1 cellular context compared by ENCODE assay signal in genomic region chrX:130120746-130121504, GRCh38.
TF ChIP-seq lines count a peak whose summit lies in the region.

No MANE protein-coding gene starts in this region.

TF ChIP-seq in HEK293, 187 proteins besides CTCF, POLR2A, EP300 and RAD21 (continued from another document and continues in another):
- TF ChIP-seq ZNF473 (tag by site-specific recombination; IDR thresholded peaks at IDR 0.05) (no peak), SCRT1 (tag by site-specific recombination; IDR thresholded peaks at IDR 0.05; ENCODE audit: borderline replicate concordance) (no peak), AEBP2 (tag by site-specific recombination; IDR thresholded peaks at IDR 0.05; ENCODE audit: borderline replicate concordance) (no peak), ZNF211 (tag by site-specific recombination; IDR thresholded peaks at IDR 0.05; ENCODE audit: low read depth) (no peak), ZNF146 (tag by site-specific recombination; IDR thresholded peaks at IDR 0.05) (no peak), ZNF175 (tag by site-specific recombination; IDR thresholded peaks at IDR 0.05) (no peak), ZNF292 (tag by site-specific recombination; IDR thresholded peaks at IDR 0.05; ENCODE audit: borderline replicate concordance, low read depth) (no peak), ZNF24 (tag by site-specific recombination; IDR thresholded peaks at IDR 0.05) (no peak), ZNF623 (tag by site-specific recombination; IDR thresholded peaks at IDR 0.05) (no peak), ZNF777 (tag by site-specific recombination; IDR thresholded peaks at IDR 0.05; ENCODE audit: borderline replicate concordance) (no peak), GLIS2 (tag by site-specific recombination; IDR thresholded peaks at IDR 0.05) (peak; percentile 42), ZNF423 (tag by site-specific recombination; IDR thresholded peaks at IDR 0.05) (no peak), REPIN1 (tag by site-specific recombination; IDR thresholded peaks at IDR 0.05; ENCODE audit: low read depth) (no peak), ZNF302 (tag by site-specific recombination; IDR thresholded peaks at IDR 0.05; ENCODE audit: low read depth) (no peak), ZNF132 (tag by site-specific recombination; IDR thresholded peaks at IDR 0.05; ENCODE audit: borderline replicate concordance) (no peak), GLIS1 (tag by site-specific recombination; IDR thresholded peaks at IDR 0.05) (peak; percentile 42; the same call in 1 of the 2 replicates), ZNF394 (tag by site-specific recombination; IDR thresholded peaks at IDR 0.05; ENCODE audit: borderline replicate concordance) (peak; percentile 46; the same call in 1 of the 2 replicates), ZNF776 (tag by site-specific recombination; IDR thresholded peaks at IDR 0.05; ENCODE audit: borderline replicate concordance) (no peak), ZNF184 (tag by site-specific recombination; IDR thresholded peaks at IDR 0.05) (no peak), ZNF785 (tag by site-specific recombination; IDR thresholded peaks at IDR 0.05) (no peak), MEIS1 (CRISPR knock-in tag; IDR thresholded peaks at IDR 0.05; ENCODE audit: borderline replicate concordance) (no peak), BCL11B (tag by site-specific recombination; IDR thresholded peaks at IDR 0.05; ENCODE audit: low read depth) (no peak), ZNF561 (tag by site-specific recombination; IDR thresholded peaks at IDR 0.05; ENCODE audit: borderline replicate concordance) (0 out of 2 replicates have a peak, but pooled peaks have one; percentile 33), ZNF2 (tag by site-specific recombination; IDR thresholded peaks at IDR 0.05) (peak; percentile 60; the same call in 1 of the 2 replicates), ZNF843 (tag by site-specific recombination; IDR thresholded peaks at IDR 0.05) (no peak), ZNF600 (tag by site-specific recombination; IDR thresholded peaks at IDR 0.05) (peak; percentile 40; the same call in 1 of the 2 replicates), HOXA7 (CRISPR knock-in tag; IDR thresholded peaks at IDR 0.05; ENCODE audit: borderline replicate concordance) (no peak), ZNF324 (tag by site-specific recombination; IDR thresholded peaks at IDR 0.05) (no peak), ZNF140 (tag by site-specific recombination; IDR thresholded peaks at IDR 0.05) (no peak), KLF8 (tag by site-specific recombination; IDR thresholded peaks at IDR 0.05) (0 out of 2 replicates have a peak, but pooled peaks have one; percentile 28), ZNF426 (tag by site-specific recombination; IDR thresholded peaks at IDR 0.05) (no peak), SALL2 (tag by site-specific recombination; IDR thresholded peaks at IDR 0.05; ENCODE audit: borderline replicate concordance) (no peak), ZNF214 (tag by site-specific recombination; IDR thresholded peaks at IDR 0.05; ENCODE audit: borderline replicate concordance) (no peak), ZNF266 (tag by site-specific recombination; IDR thresholded peaks at IDR 0.05; ENCODE audit: low read depth) (no peak), ZFP69B (tag by site-specific recombination; IDR thresholded peaks at IDR 0.05) (no peak), ZEB2 (tag by site-specific recombination; IDR thresholded peaks at IDR 0.05) (no peak), ZNF837 (tag by site-specific recombination; IDR thresholded peaks at IDR 0.05) (no peak), HIC1 (tag by site-specific recombination; IDR thresholded peaks at IDR 0.05) (no peak), ZNF155 (tag by site-specific recombination; IDR thresholded peaks at IDR 0.05) (no peak), OSR2 (tag by site-specific recombination; IDR thresholded peaks at IDR 0.05) (peak; percentile 22; the same call in 1 of the 2 replicates), KLF9 (tag by site-specific recombination; IDR thresholded peaks at IDR 0.05; ENCODE audit: low read depth) (no peak), ZNF350 (tag by site-specific recombination; IDR thresholded peaks at IDR 0.05) (no peak), PRDM1 (tag by site-specific recombination; IDR thresholded peaks at IDR 0.05) (peak; percentile 79), ZNF621 (tag by site-specific recombination; IDR thresholded peaks at IDR 0.05) (no peak), ZBTB11 (tag by site-specific recombination; conservative IDR thresholded peaks at IDR 0.05; ENCODE audit: low read depth) (peak; percentile 28; the same call in 1 of the 2 replicates)
- TF ChIP-seq, protein P1, sequence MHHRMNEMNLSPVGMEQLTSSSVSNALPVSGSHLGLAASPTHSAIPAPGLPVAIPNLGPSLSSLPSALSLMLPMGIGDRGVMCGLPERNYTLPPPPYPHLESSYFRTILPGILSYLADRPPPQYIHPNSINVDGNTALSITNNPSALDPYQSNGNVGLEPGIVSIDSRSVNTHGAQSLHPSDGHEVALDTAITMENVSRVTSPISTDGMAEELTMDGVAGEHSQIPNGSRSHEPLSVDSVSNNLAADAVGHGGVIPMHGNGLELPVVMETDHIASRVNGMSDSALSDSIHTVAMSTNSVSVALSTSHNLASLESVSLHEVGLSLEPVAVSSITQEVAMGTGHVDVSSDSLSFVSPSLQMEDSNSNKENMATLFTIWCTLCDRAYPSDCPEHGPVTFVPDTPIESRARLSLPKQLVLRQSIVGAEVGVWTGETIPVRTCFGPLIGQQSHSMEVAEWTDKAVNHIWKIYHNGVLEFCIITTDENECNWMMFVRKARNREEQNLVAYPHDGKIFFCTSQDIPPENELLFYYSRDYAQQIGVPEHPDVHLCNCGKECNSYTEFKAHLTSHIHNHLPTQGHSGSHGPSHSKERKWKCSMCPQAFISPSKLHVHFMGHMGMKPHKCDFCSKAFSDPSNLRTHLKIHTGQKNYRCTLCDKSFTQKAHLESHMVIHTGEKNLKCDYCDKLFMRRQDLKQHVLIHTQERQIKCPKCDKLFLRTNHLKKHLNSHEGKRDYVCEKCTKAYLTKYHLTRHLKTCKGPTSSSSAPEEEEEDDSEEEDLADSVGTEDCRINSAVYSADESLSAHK (tag by site-specific recombination; IDR thresholded peaks at IDR 0.05) = no peak
- TF ChIP-seq, protein P2, sequence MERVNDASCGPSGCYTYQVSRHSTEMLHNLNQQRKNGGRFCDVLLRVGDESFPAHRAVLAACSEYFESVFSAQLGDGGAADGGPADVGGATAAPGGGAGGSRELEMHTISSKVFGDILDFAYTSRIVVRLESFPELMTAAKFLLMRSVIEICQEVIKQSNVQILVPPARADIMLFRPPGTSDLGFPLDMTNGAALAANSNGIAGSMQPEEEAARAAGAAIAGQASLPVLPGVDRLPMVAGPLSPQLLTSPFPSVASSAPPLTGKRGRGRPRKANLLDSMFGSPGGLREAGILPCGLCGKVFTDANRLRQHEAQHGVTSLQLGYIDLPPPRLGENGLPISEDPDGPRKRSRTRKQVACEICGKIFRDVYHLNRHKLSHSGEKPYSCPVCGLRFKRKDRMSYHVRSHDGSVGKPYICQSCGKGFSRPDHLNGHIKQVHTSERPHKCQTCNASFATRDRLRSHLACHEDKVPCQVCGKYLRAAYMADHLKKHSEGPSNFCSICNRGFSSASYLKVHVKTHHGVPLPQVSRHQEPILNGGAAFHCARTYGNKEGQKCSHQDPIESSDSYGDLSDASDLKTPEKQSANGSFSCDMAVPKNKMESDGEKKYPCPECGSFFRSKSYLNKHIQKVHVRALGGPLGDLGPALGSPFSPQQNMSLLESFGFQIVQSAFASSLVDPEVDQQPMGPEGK (tag by site-specific recombination; IDR thresholded peaks at IDR 0.05) = no peak; the same call in none of the 2 replicates
- TF ChIP-seq, protein P3, sequence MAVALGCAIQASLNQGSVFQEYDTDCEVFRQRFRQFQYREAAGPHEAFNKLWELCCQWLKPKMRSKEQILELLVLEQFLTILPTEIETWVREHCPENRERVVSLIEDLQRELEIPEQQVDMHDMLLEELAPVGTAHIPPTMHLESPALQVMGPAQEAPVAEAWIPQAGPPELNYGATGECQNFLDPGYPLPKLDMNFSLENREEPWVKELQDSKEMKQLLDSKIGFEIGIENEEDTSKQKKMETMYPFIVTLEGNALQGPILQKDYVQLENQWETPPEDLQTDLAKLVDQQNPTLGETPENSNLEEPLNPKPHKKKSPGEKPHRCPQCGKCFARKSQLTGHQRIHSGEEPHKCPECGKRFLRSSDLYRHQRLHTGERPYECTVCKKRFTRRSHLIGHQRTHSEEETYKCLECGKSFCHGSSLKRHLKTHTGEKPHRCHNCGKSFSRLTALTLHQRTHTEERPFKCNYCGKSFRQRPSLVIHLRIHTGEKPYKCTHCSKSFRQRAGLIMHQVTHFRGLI (tag by site-specific recombination; IDR thresholded peaks at IDR 0.05) = peak; percentile 77
- TF ChIP-seq, protein P4, sequence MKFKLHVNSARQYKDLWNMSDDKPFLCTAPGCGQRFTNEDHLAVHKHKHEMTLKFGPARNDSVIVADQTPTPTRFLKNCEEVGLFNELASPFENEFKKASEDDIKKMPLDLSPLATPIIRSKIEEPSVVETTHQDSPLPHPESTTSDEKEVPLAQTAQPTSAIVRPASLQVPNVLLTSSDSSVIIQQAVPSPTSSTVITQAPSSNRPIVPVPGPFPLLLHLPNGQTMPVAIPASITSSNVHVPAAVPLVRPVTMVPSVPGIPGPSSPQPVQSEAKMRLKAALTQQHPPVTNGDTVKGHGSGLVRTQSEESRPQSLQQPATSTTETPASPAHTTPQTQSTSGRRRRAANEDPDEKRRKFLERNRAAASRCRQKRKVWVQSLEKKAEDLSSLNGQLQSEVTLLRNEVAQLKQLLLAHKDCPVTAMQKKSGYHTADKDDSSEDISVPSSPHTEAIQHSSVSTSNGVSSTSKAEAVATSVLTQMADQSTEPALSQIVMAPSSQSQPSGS (tag by site-specific recombination; IDR thresholded peaks at IDR 0.05; ENCODE audit: low read depth) = no peak
- TF ChIP-seq, protein P5, sequence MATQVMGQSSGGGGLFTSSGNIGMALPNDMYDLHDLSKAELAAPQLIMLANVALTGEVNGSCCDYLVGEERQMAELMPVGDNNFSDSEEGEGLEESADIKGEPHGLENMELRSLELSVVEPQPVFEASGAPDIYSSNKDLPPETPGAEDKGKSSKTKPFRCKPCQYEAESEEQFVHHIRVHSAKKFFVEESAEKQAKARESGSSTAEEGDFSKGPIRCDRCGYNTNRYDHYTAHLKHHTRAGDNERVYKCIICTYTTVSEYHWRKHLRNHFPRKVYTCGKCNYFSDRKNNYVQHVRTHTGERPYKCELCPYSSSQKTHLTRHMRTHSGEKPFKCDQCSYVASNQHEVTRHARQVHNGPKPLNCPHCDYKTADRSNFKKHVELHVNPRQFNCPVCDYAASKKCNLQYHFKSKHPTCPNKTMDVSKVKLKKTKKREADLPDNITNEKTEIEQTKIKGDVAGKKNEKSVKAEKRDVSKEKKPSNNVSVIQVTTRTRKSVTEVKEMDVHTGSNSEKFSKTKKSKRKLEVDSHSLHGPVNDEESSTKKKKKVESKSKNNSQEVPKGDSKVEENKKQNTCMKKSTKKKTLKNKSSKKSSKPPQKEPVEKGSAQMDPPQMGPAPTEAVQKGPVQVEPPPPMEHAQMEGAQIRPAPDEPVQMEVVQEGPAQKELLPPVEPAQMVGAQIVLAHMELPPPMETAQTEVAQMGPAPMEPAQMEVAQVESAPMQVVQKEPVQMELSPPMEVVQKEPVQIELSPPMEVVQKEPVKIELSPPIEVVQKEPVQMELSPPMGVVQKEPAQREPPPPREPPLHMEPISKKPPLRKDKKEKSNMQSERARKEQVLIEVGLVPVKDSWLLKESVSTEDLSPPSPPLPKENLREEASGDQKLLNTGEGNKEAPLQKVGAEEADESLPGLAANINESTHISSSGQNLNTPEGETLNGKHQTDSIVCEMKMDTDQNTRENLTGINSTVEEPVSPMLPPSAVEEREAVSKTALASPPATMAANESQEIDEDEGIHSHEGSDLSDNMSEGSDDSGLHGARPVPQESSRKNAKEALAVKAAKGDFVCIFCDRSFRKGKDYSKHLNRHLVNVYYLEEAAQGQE (tag by site-specific recombination; IDR thresholded peaks at IDR 0.05) = no peak
